In genomic region chr1:235974616-235975015, GRCh38 we compare ENCODE assay signal across 22 cellular contexts.
A peak's percentile ranks its signal among the peaks of the same experiment; 100 is the strongest.
DNase-seq lines count a peak whose midpoint lies in the region; ATAC-seq and TF ChIP-seq lines count a peak whose summit lies in the region.
"Had no signal": no experiment of that assay in that cellular context is flagged by ENCODE, and none has a peak within 500 bp of the region (broad histone marks: within the 10 kb centered on the region; RNA-seq: fewer than 3 reads in every experiment).

No MANE protein-coding gene starts in this region.

- no peaks in the 10 kb centered on the region for H4K20me1 ChIP-seq in IMR-90 (ENCODE audit: insufficient read depth, low read length)

- POLR2A ChIA-PET in IMR-90 (lab: Charles Lee; ENCODE audit: unreplicated experiment): no interaction called here

- peaks cover 8% of the 10 kb centered on the region; the same call in 1 of the 2 replicates for H3K9me1 ChIP-seq in IMR-90 (ENCODE audit: insufficient read depth, low read length)

- TF ChIP-seq RAD21 in IMR-90 (IDR thresholded peaks at IDR 0.05; ENCODE audit: low read length): no peak

- ATAC-seq in left cardiac atrium (no peak), IMR-90 (ENCODE audit: low read depth) (no peak), HG02759 (IDR thresholded peaks at IDR 0.05; ENCODE audit: unreplicated experiment) (no peak)
- ATAC-seq: GM12878 had no signal

- peak overlapping the region; percentile 77 for H2BK120ac ChIP-seq in IMR-90 (ENCODE audit: low read depth, low read length)

- no peak for TF ChIP-seq CTCF in left ventricle myocardium inferior (IDR thresholded peaks at IDR 0.05; ENCODE audit: borderline replicate concordance)
- TF ChIP-seq CTCF in IMR-90 (conservative IDR thresholded peaks at IDR 0.05; ENCODE audit: low read depth, low read length): no peak
- no peak for TF ChIP-seq CTCF in fibroblast of the aortic adventitia (IDR thresholded peaks at IDR 0.05; ENCODE audit: insufficient read depth, low read length)
- TF ChIP-seq CTCF in sigmoid colon (IDR thresholded peaks at IDR 0.05): no peak

- H3K27ac ChIP-seq in left ventricle myocardium inferior (replicated peaks): peak overlapping the region; percentile 88
- peak overlapping the region; percentile 66; the same call in 1 of the 2 replicates for H3K27ac ChIP-seq in IMR-90 (ENCODE audit: insufficient read depth, low read length)
- H3K27ac ChIP-seq in sigmoid colon: peak overlapping the region in 2 of 4 donors; percentile 12 to 98
- H3K27ac ChIP-seq: SK-N-MC had no signal

- H3K9ac ChIP-seq in IMR-90 (ENCODE audit: low read depth, low read length): no peak overlapping the region

- in situ Hi-C loops in IMR-90 (cut with MboI; ENCODE audit: low sequenced_read_pairs): loop anchor here (5.0 to 10.0 kb wide), 2 partner anchors 112 to 460 kb away; no protein-coding TSS in a partner anchor

- H3K4me1 ChIP-seq in left ventricle myocardium inferior (peaks cover 27% of the 10 kb centered on the region), IMR-90 (ENCODE audit: control insufficient read depth, insufficient read depth, low read length) (peaks cover 14% of the 10 kb centered on the region), sigmoid colon (peaks cover 0 to 22% (median 15%) of the 10 kb centered on the region in 4 donors)

- H3K36me3 ChIP-seq in left ventricle myocardium inferior: peaks cover 55% of the 10 kb centered on the region
- H3K36me3 ChIP-seq in IMR-90 (ENCODE audit: control insufficient read depth, insufficient read depth, low read length): peaks cover 31% of the 10 kb centered on the region
- H3K36me3 ChIP-seq in sigmoid colon: peaks cover 38 to 60% (median 46%) of the 10 kb centered on the region in 4 donors

- dilution Hi-C loops in IMR-90 (cut with HindIII; ENCODE audit: low sequenced_read_pairs, unreplicated experiment): no loop called here

- peak overlapping the region; percentile 49; the same call in 1 of the 2 replicates for H3K56ac ChIP-seq in IMR-90 (ENCODE audit: extremely low read depth, insufficient read depth, low read length)

- no peak overlapping the region for H3K4me2 ChIP-seq in IMR-90 (ENCODE audit: low read depth, low read length)

- H3K27me3 ChIP-seq in left ventricle myocardium inferior (ENCODE audit: low read depth): no peaks in the 10 kb centered on the region
- no peaks in the 10 kb centered on the region for H3K27me3 ChIP-seq in IMR-90 (ENCODE audit: control insufficient read depth, insufficient read depth, low read length)
- H3K27me3 ChIP-seq in sigmoid colon: no peaks in the 10 kb centered on the region

- H2AFZ ChIP-seq in IMR-90 (replicated peaks; ENCODE audit: low read length, poor library complexity): peak overlapping the region; percentile 47

- TF ChIP-seq POLR2A in IMR-90 (IDR thresholded peaks at IDR 0.05; ENCODE audit: low read depth, low read length) (no peak), sigmoid colon (IDR thresholded peaks at IDR 0.05) (no peak)

- no peak overlapping the region for H3K18ac ChIP-seq in IMR-90 (ENCODE audit: low read depth, low read length)

- no peak overlapping the region for H2BK5ac ChIP-seq in IMR-90 (ENCODE audit: low read depth, low read length, poor library complexity, severe bottlenecking)

- peak overlapping the region; percentile 60 for H3K14ac ChIP-seq in IMR-90 (replicated peaks; ENCODE audit: low read depth, low read length)

- H3K9me3 ChIP-seq in left ventricle myocardium inferior (replicated peaks) (peaks cover 9% of the 10 kb centered on the region), IMR-90 (ENCODE audit: control insufficient read depth, insufficient read depth, low read length) (peaks cover 17% of the 10 kb centered on the region), sigmoid colon (no peaks in the 10 kb centered on the region)
- H3K9me3 ChIP-seq: HAP-1 had no signal

- peak overlapping the region; percentile 76 for H3K4ac ChIP-seq in IMR-90 (ENCODE audit: low read depth, low read length)

- H4K91ac ChIP-seq in IMR-90 (ENCODE audit: insufficient read depth, low read depth, low read length): peak overlapping the region; percentile 78

- H3K4me3 ChIP-seq in left ventricle myocardium inferior (no peak overlapping the region), IMR-90 (ENCODE audit: insufficient read depth, low read depth, low read length) (no peak overlapping the region), fibroblast of the aortic adventitia (ENCODE audit: low read depth, low read length) (no peak overlapping the region), sigmoid colon (no peak overlapping the region)
- H3K4me3 ChIP-seq: GM12878, HAP-1, SK-N-MC had no signal

- BruUV-seq in IMR-90 (replicated peaks; lab: Mats Ljungman, UMichigan): no TSS peak

- peak overlapping the region in 1 of 2 experiments; percentile 76; a peak in 1 of 4 replicates for H4K8ac ChIP-seq in IMR-90 (ENCODE audit: low read depth in 2 of 2, low read length in 2 of 2)

- H4K5ac ChIP-seq in IMR-90 (ENCODE audit: low read depth, low read length): no peak overlapping the region

- CTCF ChIA-PET in IMR-90 (lab: Yijun Ruan, JAX): no interaction called here

- peak overlapping the region; percentile 85 for H2BK20ac ChIP-seq in IMR-90 (ENCODE audit: low read depth, low read length)

- no peak for TF ChIP-seq EP300 in sigmoid colon (IDR thresholded peaks at IDR 0.05)

- H2AK9ac ChIP-seq in IMR-90 (replicated peaks; ENCODE audit: low read depth, low read length, poor library complexity): no peak overlapping the region

- H3K79me1 ChIP-seq in IMR-90 (ENCODE audit: low read depth in 1 of 2, low read length in 2 of 2): no peaks in the 10 kb centered on the region

- peak overlapping the region; percentile 87; the same call in 1 of the 3 replicates for H2BK15ac ChIP-seq in IMR-90 (ENCODE audit: low read depth, low read length)

- DNase-seq in left ventricle myocardium inferior (no peak), left cardiac atrium (no peak), IMR-90 (peak; percentile 31), fibroblast of the aortic adventitia (ENCODE audit: low read depth) (peak; percentile 94), sigmoid colon (peak; percentile 40), SW480 (ENCODE audit: low spot score) (no peak), GDM1 (lab: John Stamatoyannopoulos, UW) (no peak)
- DNase-seq: 8988T, ACHN, DMS153, DND-41, GOT3, NCI-H1048, NCI-H1417 treated with DMSO at 0.1 percent for 48 hours, NCI-H2081, NCI-H524, NCI-H774, SIG-M5 had no signal

- H2AK5ac ChIP-seq in IMR-90 (ENCODE audit: low read depth, low read length): peak overlapping the region; percentile 89

- WGBS in IMR-90 (ENCODE audit: extremely low coverage in 2 of 2, insufficient read length in 1 of 2), 2 experiments: no CpG with 5 or more reads among the region's 1 CpG
- WGBS in sigmoid colon, 2 donors: 21 to 61% methylated on average over 1 of the region's 1 CpG

- H3K23ac ChIP-seq in IMR-90 (ENCODE audit: low read depth, low read length): peak overlapping the region; percentile 50; the same call in 1 of the 2 replicates

- intact Hi-C loops in left ventricle myocardium inferior (cut with micrococcal nuclease) (no loop called here), left cardiac atrium (cut with DNase I) (loop anchor here in 1 of 2 donors (5.0 kb wide), 2 partner anchors 107 to 462 kb away; partner anchors contain the start of gene LYST), IMR-90 (cut with micrococcal nuclease) (loop anchor here (5.0 kb wide), 1 partner anchor 62 kb away; no protein-coding TSS in a partner anchor), sigmoid colon (cut with DNase I) (loop anchor here (5.0 to 10.0 kb wide), 2 partner anchors 190 to 462 kb away; no protein-coding TSS in a partner anchor)

TF ChIP-seq in IMR-90, 13 proteins besides CTCF, POLR2A, EP300 and RAD21:
- TF ChIP-seq CEBPB (IDR thresholded peaks at IDR 0.05; ENCODE audit: low read depth, low read length) (peak; percentile 26; the same call in 1 of the 2 replicates), NFE2L2 (IDR thresholded peaks at IDR 0.05; ENCODE audit: low read depth, low read length) (no peak)

Comparison
In these comparisons a context has a peak if more than half of its experiments do, and no peak if none do; other contexts are left out.
1. DNase-seq: peak in IMR-90 (single experiment), fibroblast of the aortic adventitia (single experiment) and sigmoid colon (single experiment); none in left ventricle myocardium inferior (single experiment), left cardiac atrium (single experiment), SW480 (single experiment) and GDM1 (single experiment).